9 cellular contexts compared by ENCODE assay signal in the genomic region with DNA sequence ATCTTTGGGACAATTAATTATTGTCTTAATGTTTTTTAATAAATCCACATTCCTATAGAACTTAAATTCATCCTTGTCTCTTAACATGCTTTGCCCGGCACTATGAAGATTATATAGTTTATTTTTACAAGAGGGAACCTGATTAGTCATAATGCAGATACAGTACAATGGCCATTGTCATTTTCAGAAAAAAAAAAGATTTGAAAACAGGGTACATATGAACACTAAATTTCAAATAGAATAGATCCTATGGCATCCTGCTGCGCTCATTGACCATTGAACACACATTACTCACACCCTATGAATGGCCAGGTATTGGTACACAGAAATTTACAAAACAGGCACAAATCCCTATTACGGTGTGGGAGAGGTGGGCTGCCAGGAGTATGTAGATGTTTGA. TPM values are rescaled to one million over a fixed set of nuclear protein-coding genes. Genes with fewer than 3 reads are reported as not detected.
DNase-seq lines count a peak whose midpoint lies in the region; ATAC-seq, FAIRE-seq and TF ChIP-seq lines count a peak whose summit lies in the region.
"Had no signal": no experiment of that assay in that cellular context is flagged by ENCODE, and none has a peak within 500 bp of the region (broad histone marks: within the 10 kb centered on the region; RNA-seq: fewer than 3 reads in every experiment).

No MANE protein-coding gene starts in this region.

- peaks cover 0 to 8% of the 10 kb centered on the region in 2 donors for H3K4me1 ChIP-seq in right atrium auricular region
- no peaks in the 10 kb centered on the region for H3K4me1 ChIP-seq in right cardiac atrium (ENCODE audit: control insufficient read depth, insufficient read depth, low read length)
- H3K4me1 ChIP-seq in mesodermal cell (ENCODE audit: control insufficient read depth, insufficient read depth, low read length, poor library complexity, severe bottlenecking), result no peaks in the 10 kb centered on the region
- no peaks in the 10 kb centered on the region for H3K4me1 ChIP-seq in uterus

- H3K4me3 ChIP-seq in right atrium auricular region (no peak overlapping the region), right cardiac atrium (ENCODE audit: low read length) (no peak overlapping the region), mesodermal cell (ENCODE audit: extremely low read depth, insufficient read depth, low read length, poor library complexity, severe bottlenecking) (no peak overlapping the region), uterus (no peak overlapping the region), MG63 (no peak overlapping the region)

- TF ChIP-seq POLR2A in uterus (IDR thresholded peaks at IDR 0.05), result no peak

- H3K9me3 Mint-ChIP-seq in MCF 10A (ENCODE audit: unreplicated experiment), result peaks cover 8% of the 10 kb centered on the region

- H3K9me3 ChIP-seq in right atrium auricular region (peaks cover 0 to 8% of the 10 kb centered on the region in 2 donors), right cardiac atrium (ENCODE audit: control insufficient read depth, low read length) (no peaks in the 10 kb centered on the region), mesodermal cell (ENCODE audit: control insufficient read depth, low read length) (peaks cover 6% of the 10 kb centered on the region), uterus (no peaks in the 10 kb centered on the region), MG63 (peaks cover 2% of the 10 kb centered on the region; the same call in 1 of the 2 replicates)

- TF ChIP-seq CTCF in right atrium auricular region (IDR thresholded peaks at IDR 0.05), result no peak
- no peak for TF ChIP-seq CTCF in MCF 10A (IDR thresholded peaks at IDR 0.05; ENCODE audit: unreplicated experiment)
- no peak for TF ChIP-seq CTCF in uterus (IDR thresholded peaks at IDR 0.05)

- no peaks in the 10 kb centered on the region for H3K27me3 Mint-ChIP-seq in MCF 10A (ENCODE audit: insufficient read depth, unreplicated experiment)

- intact Hi-C loops in right cardiac atrium (cut with DNase I), result loop anchor here (10.0 kb wide), 8 partner anchors 118 to 978 kb away; no protein-coding TSS in a partner anchor
- intact Hi-C loops in MCF 10A (cut with micrococcal nuclease), result no loop called here
- intact Hi-C loops in uterus (cut with DNase I; ENCODE audit: low total_unique reads), result loop anchor here (10.0 kb wide), 1 partner anchor 458 kb away; no protein-coding TSS in a partner anchor

- FAIRE-seq in RCC 7860 (lab: Jason Lieb, UNC), result no peak

- peaks cover 47% of the 10 kb centered on the region for H3K36me3 Mint-ChIP-seq in MCF 10A (ENCODE audit: insufficient read depth, unreplicated experiment)

- H3K27ac Mint-ChIP-seq in MCF 10A (ENCODE audit: low read depth, unreplicated experiment), result peak overlapping the region; percentile 100

- H3K4me3 Mint-ChIP-seq in MCF 10A (ENCODE audit: unreplicated experiment), result peak overlapping the region; percentile 96

- H3K4me1 Mint-ChIP-seq in MCF 10A (ENCODE audit: insufficient read depth, unreplicated experiment), result peaks cover 10% of the 10 kb centered on the region

- H3K36me3 ChIP-seq in right atrium auricular region (peaks cover 22% of the 10 kb centered on the region), mesodermal cell (ENCODE audit: control insufficient read depth, insufficient read depth, low read length) (peaks cover 24% of the 10 kb centered on the region), uterus (no peaks in the 10 kb centered on the region), MG63 (peaks cover 26% of the 10 kb centered on the region)

- POLR2A ChIA-PET in MCF 10A (lab: Yijun Ruan, JAX), result no interaction called here

- no peak for ATAC-seq in right cardiac atrium

- H3K27me3 ChIP-seq in right atrium auricular region (no peaks in the 10 kb centered on the region), right cardiac atrium (ENCODE audit: control insufficient read depth, insufficient read depth) (no peaks in the 10 kb centered on the region), uterus (no peaks in the 10 kb centered on the region), MG63 (no peaks in the 10 kb centered on the region)

- CTCF ChIA-PET in MCF 10A (lab: Yijun Ruan, JAX), result no interaction called here

- no peak for DNase-seq in right atrium auricular region (ENCODE audit: low spot score)
- no peak for DNase-seq in right cardiac atrium
- DNase-seq in MCF 10A (ENCODE audit: unreplicated experiment), result no peak
- DNase-seq in uterus, result no peak
- no peak for DNase-seq in RCC 7860 (ENCODE audit: low spot score)
- no peak for DNase-seq in MG63
- DNase-seq in LoVo (ENCODE audit: low spot score), result no peak
- DNase-seq: GOT3 had no signal

- BruUV-seq in MCF 10A (replicated peaks; lab: Mats Ljungman, UMichigan), result no TSS peak

- WGBS in right cardiac atrium, result 93% methylated on average over 3 of the region's 3 CpGs
- WGBS in mesodermal cell (ENCODE audit: insufficient coverage in 2 of 2), 2 experiments, result no CpG with 5 or more reads among the region's 3 CpGs

- peak overlapping the region; percentile 100 for H3K27ac ChIP-seq in right atrium auricular region
- H3K27ac ChIP-seq in right cardiac atrium (ENCODE audit: low read length), result no peak overlapping the region
- H3K27ac ChIP-seq in mesodermal cell (ENCODE audit: low read depth, low read length, severe bottlenecking), result peak overlapping the region; percentile 100
- peak overlapping the region; percentile 100 for H3K27ac ChIP-seq in uterus

RNA-seq across cellular contexts. Expression of a gene that starts 2.0 kb away (rescaled TPM):
- total RNA-seq in right atrium auricular region, result 10 to 100 TPM; 29.1 to 44.7 TPM
- 10 to 100 TPM; 35.7 to 46.1 (median 39.9) TPM for total RNA-seq in right cardiac atrium
- polyA plus RNA-seq in right cardiac atrium, result 27.2 TPM
- 253 and 282 TPM in 2 replicates for total RNA-seq in MCF 10A (2022)
- polyA plus RNA-seq in mesodermal cell (2013, experiment 1 of 2), result 70.0 TPM
- 71.2 TPM for polyA plus RNA-seq in mesodermal cell (2013, experiment 2 of 2)
- total RNA-seq in uterus, result 100 to 1,000 TPM in 2 of 4 donors, 10 to 100 TPM in 2; 47.9 to 128 (median 87.4) TPM
- 38.8 and 40.4 TPM in 2 replicates for total RNA-seq in MG63 (2014; rRNA removed; shearing (Covaris generic); ENCODE audit: low replicate concordance)
